Comparison of ENCODE assay signal across 13 cellular contexts in genomic region chr17:72136692-72137550, GRCh38. TPM values are rescaled to one million over a fixed set of nuclear protein-coding genes. Genes with fewer than 3 reads are reported as not detected.
DNase-seq lines count a peak whose midpoint lies in the region; ATAC-seq and TF ChIP-seq lines count a peak whose summit lies in the region.
"Had no signal": no experiment of that assay in that cellular context is flagged by ENCODE, and none has a peak within 500 bp of the region (broad histone marks: within the 10 kb centered on the region; RNA-seq: fewer than 3 reads in every experiment).

No MANE protein-coding gene starts in this region.

- no peak overlapping the region for H3K4me2 ChIP-seq in IMR-90 (ENCODE audit: low read depth, low read length)

- no peak overlapping the region; the same call in 1 of the 2 replicates for H3K14ac ChIP-seq in IMR-90 (replicated peaks; ENCODE audit: low read depth, low read length)

- H3K4me1 ChIP-seq in IMR-90 (ENCODE audit: control insufficient read depth, insufficient read depth, low read length) = peaks cover 20% of the 10 kb centered on the region

- peak overlapping the region; percentile 22; the same call in 1 of the 2 replicates for H3K4ac ChIP-seq in IMR-90 (ENCODE audit: low read depth, low read length)

- no peak overlapping the region for H3K23ac ChIP-seq in IMR-90 (ENCODE audit: low read depth, low read length)

- H3K18ac ChIP-seq in IMR-90 (ENCODE audit: low read depth, low read length) = peak overlapping the region; percentile 43; the same call in 1 of the 2 replicates

- dilution Hi-C loops in IMR-90 (cut with HindIII; ENCODE audit: low sequenced_read_pairs, unreplicated experiment) = no loop called here

- H2BK15ac ChIP-seq in IMR-90 (ENCODE audit: low read depth, low read length) = no peak overlapping the region

- no peaks in the 10 kb centered on the region for H3K79me1 ChIP-seq in IMR-90 (ENCODE audit: low read depth in 1 of 2, low read length in 2 of 2)

- no peak overlapping the region; the same call in 1 of the 2 replicates for H4K5ac ChIP-seq in IMR-90 (ENCODE audit: low read depth, low read length)

- no peak overlapping the region for H3K9ac ChIP-seq in IMR-90 (ENCODE audit: low read depth, low read length)

- H3K56ac ChIP-seq in IMR-90 (ENCODE audit: extremely low read depth, insufficient read depth, low read length) = no peak overlapping the region

- H2BK5ac ChIP-seq in IMR-90 (ENCODE audit: low read depth, low read length, poor library complexity, severe bottlenecking) = no peak overlapping the region

- H2BK20ac ChIP-seq in IMR-90 (ENCODE audit: low read depth, low read length) = no peak overlapping the region

- H4K20me1 ChIP-seq in IMR-90 (ENCODE audit: insufficient read depth, low read length) = no peaks in the 10 kb centered on the region

- H2BK120ac ChIP-seq in IMR-90 (ENCODE audit: low read depth, low read length) = no peak overlapping the region

- H2AK5ac ChIP-seq in IMR-90 (ENCODE audit: low read depth, low read length) = peak overlapping the region; percentile 63

- in situ Hi-C loops in IMR-90 (cut with MboI; ENCODE audit: low sequenced_read_pairs) = loop anchor here (5.0 kb wide), 1 partner anchor 400 kb away; no protein-coding TSS in a partner anchor

- H4K91ac ChIP-seq in IMR-90 (ENCODE audit: insufficient read depth, low read depth, low read length) = no peak overlapping the region

- CTCF ChIA-PET in IMR-90 (lab: Yijun Ruan, JAX) = interaction anchor here (0.7 to 1.0 kb wide), 2 partner anchors 9 to 13 kb away, joined by 3 read pairs; no protein-coding TSS in a partner anchor

- H3K9me1 ChIP-seq in IMR-90 (ENCODE audit: insufficient read depth, low read length) = peaks cover 22% of the 10 kb centered on the region

- no peaks in the 10 kb centered on the region for H3K27me3 ChIP-seq in IMR-90 (ENCODE audit: control insufficient read depth, insufficient read depth, low read length)
- H3K27me3 ChIP-seq: tibial nerve had no signal

- DNase-seq in IMR-90 (peak; percentile 85), fibroblast of the conjunctiva (ENCODE audit: low read depth) (peak; percentile 59), stromal cell of bone marrow (ENCODE audit: low read depth) (peak; percentile 83), iPS-NIHi11 (ENCODE audit: low spot score) (no peak), posterior vena cava (ENCODE audit: low spot score) (no peak)
- DNase-seq: activated B cell treated with CpG ODN at 0.5 μM for 24 hours, hippocampal formation, NCI-H1417 treated with DMSO at 0.1 percent for 48 hours had no signal

- intact Hi-C loops in IMR-90 (cut with micrococcal nuclease) = no loop called here
- intact Hi-C loops in posterior vena cava (cut with DNase I) = no loop called here

- H3K9me3 ChIP-seq in IMR-90 (ENCODE audit: control insufficient read depth, insufficient read depth, low read length) = no peaks in the 10 kb centered on the region
- H3K9me3 ChIP-seq: neutrophil, tibial nerve had no signal

- TF ChIP-seq RAD21 in IMR-90 (IDR thresholded peaks at IDR 0.05; ENCODE audit: low read length) = no peak

- ATAC-seq in IMR-90 (ENCODE audit: low read depth) = no peak
- peak; percentile 29; the same call in 1 of the 3 replicates for ATAC-seq in SK-N-SH treated with all-trans-retinoic acid at 6 μM for 48 hours
- ATAC-seq in HG02759 (IDR thresholded peaks at IDR 0.05; ENCODE audit: unreplicated experiment) = no peak

- no peak for TF ChIP-seq CTCF in IMR-90 (conservative IDR thresholded peaks at IDR 0.05; ENCODE audit: low read depth, low read length)

- H2AFZ ChIP-seq in IMR-90 (replicated peaks; ENCODE audit: low read length, poor library complexity) = no peak overlapping the region

- WGBS in IMR-90 (ENCODE audit: extremely low coverage in 2 of 2, insufficient read length in 1 of 2), 2 experiments = 45% methylated on average over 4 of the region's 14 CpGs; no CpG with 5 or more reads in 1 of the 2 experiments

- no peak overlapping the region for H4K8ac ChIP-seq in IMR-90 (ENCODE audit: low read depth in 2 of 2, low read length in 2 of 2)

- no peak overlapping the region for H3K4me3 ChIP-seq in IMR-90 (ENCODE audit: insufficient read depth, low read depth, low read length)
- H3K4me3 ChIP-seq: lung, tibial nerve had no signal

- H3K36me3 ChIP-seq in IMR-90 (ENCODE audit: control insufficient read depth, insufficient read depth, low read length) = no peaks in the 10 kb centered on the region
- H3K36me3 ChIP-seq: neutrophil, tibial nerve had no signal

- no peak for TF ChIP-seq POLR2A in IMR-90 (IDR thresholded peaks at IDR 0.05; ENCODE audit: low read depth, low read length)

- H3K27ac ChIP-seq in IMR-90 (ENCODE audit: insufficient read depth, low read length) = no peak overlapping the region
- H3K27ac ChIP-seq: neutrophil, tibial nerve had no signal

- no peak overlapping the region for H2AK9ac ChIP-seq in IMR-90 (replicated peaks; ENCODE audit: low read depth, low read length, poor library complexity)

- POLR2A ChIA-PET in IMR-90 (lab: Charles Lee; ENCODE audit: unreplicated experiment) = no interaction called here

- BruUV-seq in IMR-90 (replicated peaks; lab: Mats Ljungman, UMichigan) = no TSS peak

TF ChIP-seq in IMR-90, 13 proteins besides CTCF, POLR2A, EP300 and RAD21 (continues in another document):
- TF ChIP-seq MXI1 (IDR thresholded peaks at IDR 0.05; ENCODE audit: borderline replicate concordance, low read depth, low read length) (no peak), FOS (IDR thresholded peaks at IDR 0.05; ENCODE audit: low read depth, low read length) (peak; percentile 52), CEBPB (IDR thresholded peaks at IDR 0.05; ENCODE audit: low read depth, low read length) (no peak), CHD1 (IDR thresholded peaks at IDR 0.05; ENCODE audit: low read depth, low read length) (no peak), SMC3 (IDR thresholded peaks at IDR 0.05; ENCODE audit: low read depth, low read length) (no peak), MAZ (IDR thresholded peaks at IDR 0.05; ENCODE audit: borderline replicate concordance, low read depth, low read length) (no peak), RFX5 (IDR thresholded peaks at IDR 0.05; ENCODE audit: low read depth, low read length) (no peak), BHLHE40 (IDR thresholded peaks at IDR 0.05; ENCODE audit: low read depth, low read length) (no peak), MAFK (IDR thresholded peaks at IDR 0.05; ENCODE audit: low read depth, low read length) (peak; percentile 54; the same call in 1 of the 2 replicates), USF2 (IDR thresholded peaks at IDR 0.05; ENCODE audit: low read depth, low read length) (no peak), RCOR1 (IDR thresholded peaks at IDR 0.05; ENCODE audit: insufficient replicate concordance, low read length) (no peak)

TF ChIP-seq in SK-N-SH treated with all-trans-retinoic acid at 6 μM for 48 hours, 23 proteins besides CTCF, POLR2A, EP300 and RAD21 (continues in another document):
- TF ChIP-seq ISL1 (CRISPR knock-in tag; IDR thresholded peaks at IDR 0.05) (no peak), ZNF70 (CRISPR knock-in tag; IDR thresholded peaks at IDR 0.05) (no peak), PATZ1 (CRISPR knock-in tag; IDR thresholded peaks at IDR 0.05; ENCODE audit: borderline replicate concordance) (no peak), BACH2 (CRISPR knock-in tag; IDR thresholded peaks at IDR 0.05; ENCODE audit: borderline replicate concordance) (no peak), ESRRG (CRISPR knock-in tag; IDR thresholded peaks at IDR 0.05) (no peak), CREB5 (CRISPR knock-in tag; IDR thresholded peaks at IDR 0.05; ENCODE audit: low read depth) (no peak), CSDC2 (CRISPR knock-in tag; IDR thresholded peaks at IDR 0.05) (no peak), GLIS3 (CRISPR knock-in tag; IDR thresholded peaks at IDR 0.05) (no peak), ZFP3 (CRISPR knock-in tag; IDR thresholded peaks at IDR 0.05) (no peak), RARB (CRISPR knock-in tag; IDR thresholded peaks at IDR 0.05) (no peak)

RNA-seq across cellular contexts. Expression of gene SOX9, which starts 16.1 kb away (rescaled TPM):
- total RNA-seq in IMR-90 (2012; rRNA removed) (4.1 and 8.3 TPM in 2 replicates), posterior vena cava (1 to 10 TPM; 1.1 to 3.2 TPM)
- polyA plus RNA-seq in IMR-90 (2012; rRNA removed) = 12.7 and 17.6 TPM in 2 replicates
- polyA plus RNA-seq in IMR-90 (2012; cell fraction: cytosol; rRNA removed) = 12.5 and 21.1 TPM in 2 replicates
- polyA plus RNA-seq in IMR-90 (2012; cell fraction: nucleus; rRNA removed; ENCODE audit: low replicate concordance) = 31.6 and 43.9 TPM in 2 replicates

Comparison
In these comparisons a context has a peak if more than half of its experiments do, and no peak if none do; other contexts are left out.
1. DNase-seq: peak in IMR-90 (single experiment), fibroblast of the conjunctiva (single experiment) and stromal cell of bone marrow (single experiment); none in iPS-NIHi11 (single experiment) and posterior vena cava (single experiment).